In the genomic region with DNA sequence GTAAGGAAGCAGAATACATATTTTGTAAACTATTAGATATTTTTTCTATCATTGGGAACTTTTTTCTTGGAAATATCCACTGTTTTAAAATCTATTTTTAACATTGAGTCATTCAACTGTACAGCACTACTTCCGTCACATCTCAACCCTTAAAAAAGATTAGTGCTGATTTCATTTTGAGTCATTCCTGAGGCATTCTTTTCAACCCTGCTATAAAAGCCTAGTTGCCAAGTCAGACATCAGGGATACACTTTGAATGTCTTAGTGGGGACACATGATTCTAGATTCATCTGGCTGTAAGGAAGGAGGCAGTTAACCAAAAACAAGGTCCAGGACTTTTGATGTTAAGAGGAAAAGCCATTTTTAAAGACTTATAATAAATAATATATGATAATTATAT, we compare ENCODE assay signal across 9 cellular contexts.
A peak's percentile ranks its signal among the peaks of the same experiment; 100 is the strongest.
DNase-seq lines count a peak whose midpoint lies in the region; ATAC-seq, FAIRE-seq and TF ChIP-seq lines count a peak whose summit lies in the region.
"Had no signal": no experiment of that assay in that cellular context is flagged by ENCODE, and none has a peak within 500 bp of the region (broad histone marks: within the 10 kb centered on the region; RNA-seq: fewer than 3 reads in every experiment).

No MANE protein-coding gene starts in this region.

- no peaks in the 10 kb centered on the region for H3K9me3 Mint-ChIP-seq in CD8-positive, alpha-beta memory T cell

- no peaks in the 10 kb centered on the region for H3K9me3 ChIP-seq in HepG2 (ENCODE audit: low read length)
- no peaks in the 10 kb centered on the region for H3K9me3 ChIP-seq in CD8-positive, alpha-beta memory T cell (ENCODE audit: low read length)

- no peak for TF ChIP-seq POLR2A in HepG2 (IDR thresholded peaks at IDR 0.05; ENCODE audit: insufficient read depth in 1 of 2, low read depth in 2 of 2, low read length in 2 of 2)
- no peak for TF ChIP-seq POLR2A in lower leg skin (IDR thresholded peaks at IDR 0.05)

- no peak overlapping the region for H3K4me3 Mint-ChIP-seq in CD8-positive, alpha-beta memory T cell

- BruUV-seq in HepG2 (replicated peaks; lab: Mats Ljungman, UMichigan): no TSS peak

- CTCF ChIA-PET in HepG2 (lab: Yijun Ruan, JAX; ENCODE audit: low intra/inter-chr PET ratio, low total read pairs): no interaction called here
- CTCF ChIA-PET in CD8-positive, alpha-beta memory T cell (lab: Charles Lee): no interaction called here

- H3K36me3 Mint-ChIP-seq in CD8-positive, alpha-beta memory T cell: peaks cover 4 to 33% (median 7%) of the 10 kb centered on the region in 3 donors

- H3K4me3 ChIP-seq in HepG2 (replicated peaks in 1 of 3; ENCODE audit: insufficient read depth in 1 of 3, low read depth in 2 of 3, low read length in 3 of 3) (no peak overlapping the region), lower leg skin (ENCODE audit: low read depth, poor library complexity, severe bottlenecking) (no peak overlapping the region)
- H3K4me3 ChIP-seq in CD8-positive, alpha-beta memory T cell (ENCODE audit: low read length): no peak overlapping the region

- in situ Hi-C loops in HepG2 (cut with HindIII; ENCODE audit: extremely low pct_ligation_motif_present, low pct_unique_long_range_greater_than_20kb): no loop called here

- FAIRE-seq in GM19239 (lab: Jason Lieb, UNC): peak; percentile 48
- FAIRE-seq in HepG2 (lab: Jason Lieb, UNC): no peak

- H3K27ac Mint-ChIP-seq in CD8-positive, alpha-beta memory T cell: no peak overlapping the region

- peaks cover 5 to 7% (median 5%) of the 10 kb centered on the region in 3 donors for H3K4me1 Mint-ChIP-seq in CD8-positive, alpha-beta memory T cell

- intact Hi-C loops in HepG2 (cut with micrococcal nuclease; ENCODE audit: unreplicated experiment): no loop called here
- intact Hi-C loops in lower leg skin (cut with DNase I; ENCODE audit: low total_unique reads): no loop called here

- H3K27me3 Mint-ChIP-seq in CD8-positive, alpha-beta memory T cell: no peaks in the 10 kb centered on the region

- no peak for TF ChIP-seq CTCF in HepG2 (CRISPR knock-in tag; IDR thresholded peaks at IDR 0.05)
- TF ChIP-seq CTCF in lower leg skin (IDR thresholded peaks at IDR 0.05): no peak

- no peak overlapping the region for H3K27ac ChIP-seq in HepG2 (ENCODE audit: extremely low read length, insufficient read depth, low read length)
- H3K27ac ChIP-seq in CD8-positive, alpha-beta memory T cell (ENCODE audit: low read depth, low read length): no peak overlapping the region

- no peaks in the 10 kb centered on the region for H3K4me1 ChIP-seq in HepG2 (ENCODE audit: insufficient read depth, low read length)
- H3K4me1 ChIP-seq in CD8-positive, alpha-beta memory T cell (ENCODE audit: insufficient read depth, low read length): no peaks in the 10 kb centered on the region

- DNase-seq in GM19239 (ENCODE audit: insufficient read length, low spot score) (no peak), dermis blood vessel endothelial cell (peak; percentile 91), pulmonary artery endothelial cell (ENCODE audit: low read depth, low spot score) (peak; percentile 70), HepG2 (ENCODE audit: low spot score) (no peak), lower leg skin (ENCODE audit: low spot score in 2 of 2) (no peak)
- DNase-seq in CD8-positive, alpha-beta memory T cell: no peak
- no peak for DNase-seq in activated effector memory CD4-positive, alpha-beta T cell treated with anti-CD3 and anti-CD28 coated beads, Interleukin-2, amount 50 U/mL, for 16 hours
- DNase-seq: NCI-H146 had no signal

- H3K27me3 ChIP-seq in HepG2 (ENCODE audit: control insufficient read depth in 1 of 2, insufficient read depth in 2 of 2, low read length in 2 of 2): no peaks in the 10 kb centered on the region
- no peaks in the 10 kb centered on the region for H3K27me3 ChIP-seq in CD8-positive, alpha-beta memory T cell (ENCODE audit: insufficient read depth, low read length, poor library complexity, severe bottlenecking)

- H4K20me1 ChIP-seq in HepG2 (ENCODE audit: insufficient read depth, low read length): no peaks in the 10 kb centered on the region

- H3K79me2 ChIP-seq in HepG2 (ENCODE audit: insufficient read depth, low read length): no peaks in the 10 kb centered on the region

- no peak overlapping the region for H2AFZ ChIP-seq in HepG2 (ENCODE audit: low read length)

- H3K4me2 ChIP-seq in HepG2 (ENCODE audit: low read depth, low read length): no peak overlapping the region

- no peak for TF ChIP-seq EP300 in Ishikawa (IDR thresholded peaks at IDR 0.05; ENCODE audit: borderline replicate concordance)
- no peak for TF ChIP-seq EP300 in HepG2 (IDR thresholded peaks at IDR 0.05; ENCODE audit: low read depth in 2 of 2, low read length in 2 of 2)
- TF ChIP-seq EP300 in HepG2 (CRISPR knock-in tag; IDR thresholded peaks at IDR 0.05; ENCODE audit: borderline replicate concordance): no peak

- 86% methylated on average over 1 of the region's 1 CpG for WGBS in HepG2 (ENCODE audit: low lambda C conversion rate)
- 29 to 34% methylated on average over 1 of the region's 1 CpG for WGBS in lower leg skin, 2 donors

- POLR2A ChIA-PET in HepG2 (lab: Yijun Ruan, JAX): no interaction called here
- POLR2A ChIA-PET in CD8-positive, alpha-beta memory T cell (lab: Charles Lee): no interaction called here

- TF ChIP-seq RAD21 in Ishikawa (IDR thresholded peaks at IDR 0.05; ENCODE audit: low read depth) (no peak), HepG2 (CRISPR knock-in tag; IDR thresholded peaks at IDR 0.05) (no peak)

- ATAC-seq in HepG2: no peak

- no peak overlapping the region for H3K9ac ChIP-seq in HepG2 (ENCODE audit: insufficient read depth, low read depth, low read length)

- no peaks in the 10 kb centered on the region for H3K36me3 ChIP-seq in HepG2 (replicated peaks in 1 of 2; ENCODE audit: control insufficient read depth in 1 of 2, insufficient read depth in 2 of 2, low read length in 2 of 2)
- H3K36me3 ChIP-seq in CD8-positive, alpha-beta memory T cell (ENCODE audit: insufficient read depth, low read length): no peaks in the 10 kb centered on the region

TF ChIP-seq in Ishikawa, 13 proteins besides CTCF, POLR2A, EP300 and RAD21 (continues in another document):
- TF ChIP-seq YY1 (IDR thresholded peaks at IDR 0.05; ENCODE audit: low read depth): no peak
- TF ChIP-seq, protein P1, sequence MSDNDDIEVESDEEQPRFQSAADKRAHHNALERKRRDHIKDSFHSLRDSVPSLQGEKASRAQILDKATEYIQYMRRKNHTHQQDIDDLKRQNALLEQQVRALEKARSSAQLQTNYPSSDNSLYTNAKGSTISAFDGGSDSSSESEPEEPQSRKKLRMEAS (IDR thresholded peaks at IDR 0.05): no peak
- TF ChIP-seq, protein P2, sequence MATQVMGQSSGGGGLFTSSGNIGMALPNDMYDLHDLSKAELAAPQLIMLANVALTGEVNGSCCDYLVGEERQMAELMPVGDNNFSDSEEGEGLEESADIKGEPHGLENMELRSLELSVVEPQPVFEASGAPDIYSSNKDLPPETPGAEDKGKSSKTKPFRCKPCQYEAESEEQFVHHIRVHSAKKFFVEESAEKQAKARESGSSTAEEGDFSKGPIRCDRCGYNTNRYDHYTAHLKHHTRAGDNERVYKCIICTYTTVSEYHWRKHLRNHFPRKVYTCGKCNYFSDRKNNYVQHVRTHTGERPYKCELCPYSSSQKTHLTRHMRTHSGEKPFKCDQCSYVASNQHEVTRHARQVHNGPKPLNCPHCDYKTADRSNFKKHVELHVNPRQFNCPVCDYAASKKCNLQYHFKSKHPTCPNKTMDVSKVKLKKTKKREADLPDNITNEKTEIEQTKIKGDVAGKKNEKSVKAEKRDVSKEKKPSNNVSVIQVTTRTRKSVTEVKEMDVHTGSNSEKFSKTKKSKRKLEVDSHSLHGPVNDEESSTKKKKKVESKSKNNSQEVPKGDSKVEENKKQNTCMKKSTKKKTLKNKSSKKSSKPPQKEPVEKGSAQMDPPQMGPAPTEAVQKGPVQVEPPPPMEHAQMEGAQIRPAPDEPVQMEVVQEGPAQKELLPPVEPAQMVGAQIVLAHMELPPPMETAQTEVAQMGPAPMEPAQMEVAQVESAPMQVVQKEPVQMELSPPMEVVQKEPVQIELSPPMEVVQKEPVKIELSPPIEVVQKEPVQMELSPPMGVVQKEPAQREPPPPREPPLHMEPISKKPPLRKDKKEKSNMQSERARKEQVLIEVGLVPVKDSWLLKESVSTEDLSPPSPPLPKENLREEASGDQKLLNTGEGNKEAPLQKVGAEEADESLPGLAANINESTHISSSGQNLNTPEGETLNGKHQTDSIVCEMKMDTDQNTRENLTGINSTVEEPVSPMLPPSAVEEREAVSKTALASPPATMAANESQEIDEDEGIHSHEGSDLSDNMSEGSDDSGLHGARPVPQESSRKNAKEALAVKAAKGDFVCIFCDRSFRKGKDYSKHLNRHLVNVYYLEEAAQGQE (IDR thresholded peaks at IDR 0.05; ENCODE audit: low read depth): no peak

TF ChIP-seq in HepG2, 621 proteins besides CTCF, POLR2A, EP300 and RAD21 (continues in another document):
- TF ChIP-seq NFKB2 (CRISPR knock-in tag; IDR thresholded peaks at IDR 0.05; ENCODE audit: borderline replicate concordance) (no peak), FOSL1 (CRISPR knock-in tag; IDR thresholded peaks at IDR 0.05; ENCODE audit: borderline replicate concordance) (no peak)

Comparison
In these comparisons a context has a peak if more than half of its experiments do, and no peak if none do; other contexts are left out.
1. DNase-seq: peak in dermis blood vessel endothelial cell (single experiment) and pulmonary artery endothelial cell (single experiment); none in GM19239 (single experiment), HepG2 (single experiment), CD8-positive, alpha-beta memory T cell (0 of 5), lower leg skin (0 of 2) and activated effector memory CD4-positive, alpha-beta T cell treated with anti-CD3 and anti-CD28 coated beads, Interleukin-2, amount 50 U/mL, for 16 hours (single experiment).